In the genomic region with DNA sequence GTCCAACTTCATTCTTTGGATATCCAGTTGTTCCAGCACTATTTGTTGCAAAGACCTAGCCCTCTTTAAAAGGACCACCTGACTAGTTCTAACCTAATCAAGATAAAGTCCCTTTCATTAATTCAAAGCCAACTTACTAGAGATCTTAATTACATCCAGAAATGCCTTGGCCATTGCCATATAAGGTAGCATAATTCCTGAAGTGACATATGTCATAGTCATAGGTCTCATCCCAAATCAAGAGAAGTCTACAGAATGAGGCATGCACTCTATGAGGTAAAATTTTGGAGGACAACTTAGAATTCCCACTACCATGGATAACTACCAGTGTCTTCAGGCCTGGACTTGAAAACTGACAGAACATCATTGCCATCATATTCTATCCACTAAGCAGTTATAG, we compare ENCODE assay signal across 29 cellular contexts.
"Had no signal": no experiment of that assay in that cellular context is flagged by ENCODE, and none has a peak within 500 bp of the region (broad histone marks: within the 10 kb centered on the region; RNA-seq: fewer than 3 reads in every experiment).

No MANE protein-coding gene starts in this region.

- DNase-seq: dermis blood vessel endothelial cell; effector memory CD4-positive, alpha-beta T cell; erythroblast; gastrocnemius medialis; head of caudate nucleus; kidney; left cardiac atrium; left lung; mesendoderm; midbrain; naive thymus-derived CD4-positive, alpha-beta T cell; right lobe of liver; small intestine; stimulated activated CD4-positive, alpha-beta T cell treated with anti-CD3 and anti-CD28 coated beads, Interleukin-12 subunit alpha, Interleukin-12 subunit beta, amount 100 ng/mL, for 4 hours; stimulated activated CD4-positive, alpha-beta T cell treated with anti-CD3 and anti-CD28 coated beads, Interleukin-1b, Interleukin-23, amount 100 ng/mL, for 48 hours; stimulated activated CD4-positive, alpha-beta T cell treated with anti-CD3 and anti-CD28 coated beads, Interleukin-4, amount 100 ng/mL, for 4 hours; stimulated activated naive CD8-positive, alpha-beta T cell treated with anti-CD3 and anti-CD28 coated beads, Interleukin-15, Interleukin-2, amounts not matched to agents 100 U/mL and 50 U/mL, for 24 hours; substantia nigra; testis; upper lobe of left lung had no signal

- H3K36me3 ChIP-seq: gastrocnemius medialis, left lung, neural progenitor cell, right lobe of liver, tibial nerve, upper lobe of left lung had no signal

- H3K4me3 Mint-ChIP-seq: naive thymus-derived CD4-positive, alpha-beta T cell; nephron; neural progenitor cell; stimulated activated memory B cell treated with anti-CD40 and anti-IgM and Interleukin-4, amounts not matched to agents 10 μg/mL and 1 μg/mL and 100 μg/mL, for 72 hours had no signal

- H3K27me3 Mint-ChIP-seq: naive thymus-derived CD4-positive, alpha-beta T cell; progenitor cell of endocrine pancreas; stimulated activated memory B cell treated with anti-CD40 and anti-IgM and Interleukin-4, amounts not matched to agents 10 μg/mL and 1 μg/mL and 100 μg/mL, for 72 hours had no signal

- H3K36me3 Mint-ChIP-seq: naive thymus-derived CD4-positive, alpha-beta T cell; neural progenitor cell; stimulated activated memory B cell treated with anti-CD40 and anti-IgM and Interleukin-4, amounts not matched to agents 10 μg/mL and 1 μg/mL and 100 μg/mL, for 72 hours had no signal

- H3K27me3 ChIP-seq: gastrocnemius medialis, left lung, neural progenitor cell, right lobe of liver, testis, tibial nerve, upper lobe of left lung had no signal

- H3K27ac Mint-ChIP-seq: naive thymus-derived CD4-positive, alpha-beta T cell; nephron; neural progenitor cell; progenitor cell of endocrine pancreas; stimulated activated memory B cell treated with anti-CD40 and anti-IgM and Interleukin-4, amounts not matched to agents 10 μg/mL and 1 μg/mL and 100 μg/mL, for 72 hours had no signal

- FAIRE-seq: endothelial cell of umbilical vein, kidney, small intestine, urothelium cell line had no signal

- H3K27ac ChIP-seq: coronary artery, gastrocnemius medialis, left lung, neural progenitor cell, parathyroid adenoma, right lobe of liver, testis, tibial nerve, upper lobe of left lung had no signal

- H3K4me1 Mint-ChIP-seq: naive thymus-derived CD4-positive, alpha-beta T cell; nephron; neural progenitor cell; stimulated activated memory B cell treated with anti-CD40 and anti-IgM and Interleukin-4, amounts not matched to agents 10 μg/mL and 1 μg/mL and 100 μg/mL, for 72 hours had no signal

- H3K9ac ChIP-seq: neural progenitor cell, parathyroid adenoma had no signal

- H3K4me2 ChIP-seq: neural progenitor cell had no signal

- H3K4me3 ChIP-seq: coronary artery, gastrocnemius medialis, left lung, neural progenitor cell, right lobe of liver, testis, tibial nerve, upper lobe of left lung had no signal

- H2AFZ ChIP-seq: neural progenitor cell, parathyroid adenoma had no signal

- H3K79me2 ChIP-seq: parathyroid adenoma had no signal

- H3K9me3 ChIP-seq: right lobe of liver, testis, upper lobe of left lung had no signal

- H3K4me1 ChIP-seq: gastrocnemius medialis, left lung, neural progenitor cell, parathyroid adenoma, right lobe of liver, testis, tibial nerve, upper lobe of left lung had no signal

- ATAC-seq: gastrocnemius medialis; left cardiac atrium; left lung; naive thymus-derived CD4-positive, alpha-beta T cell; right lobe of liver; stimulated activated memory B cell treated with anti-CD40 and anti-IgM and Interleukin-4, amounts not matched to agents 10 μg/mL and 1 μg/mL and 100 μg/mL, for 72 hours; stimulated activated naive CD8-positive, alpha-beta T cell treated with anti-CD3 and anti-CD28 coated beads, Interleukin-15, Interleukin-2, amounts not matched to agents 100 U/mL and 50 U/mL, for 24 hours had no signal
